Comparison of ENCODE assay signal across 7 cellular contexts in the genomic region with DNA sequence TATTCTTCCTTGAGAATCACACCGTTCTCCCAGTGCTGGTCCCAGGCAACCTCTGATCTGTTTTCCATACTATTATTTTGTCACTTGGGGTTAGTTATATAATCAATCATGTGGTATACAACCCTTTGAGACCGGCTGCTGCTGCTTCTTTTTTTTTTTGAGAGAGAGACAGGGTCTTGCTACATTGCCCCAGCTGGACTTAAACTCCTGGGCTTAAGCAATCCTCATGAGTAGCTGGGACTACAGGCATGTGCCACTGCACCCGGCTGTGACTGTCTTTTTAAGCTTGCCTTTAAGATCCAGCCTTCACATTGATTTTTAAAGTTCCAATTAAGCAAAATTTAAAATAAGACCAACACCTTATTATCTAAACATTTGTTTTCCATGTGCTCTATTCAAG.
"Had no signal": no experiment of that assay in that cellular context is flagged by ENCODE, and none has a peak within 500 bp of the region (broad histone marks: within the 10 kb centered on the region; RNA-seq: fewer than 3 reads in every experiment).

No MANE protein-coding gene starts in this region.

- FAIRE-seq: HepG2, HTR-8/SVneo had no signal

- H3K4me2 ChIP-seq: KMS-11 had no signal

- DNase-seq: IMR-90, KBM-7, KG1 had no signal

- ATAC-seq: HepG2 had no signal

- H3K27ac ChIP-seq: HL-60, KMS-11 had no signal

- H3K9ac ChIP-seq: KMS-11 had no signal
